17 cellular contexts compared by ENCODE assay signal in the genomic region with DNA sequence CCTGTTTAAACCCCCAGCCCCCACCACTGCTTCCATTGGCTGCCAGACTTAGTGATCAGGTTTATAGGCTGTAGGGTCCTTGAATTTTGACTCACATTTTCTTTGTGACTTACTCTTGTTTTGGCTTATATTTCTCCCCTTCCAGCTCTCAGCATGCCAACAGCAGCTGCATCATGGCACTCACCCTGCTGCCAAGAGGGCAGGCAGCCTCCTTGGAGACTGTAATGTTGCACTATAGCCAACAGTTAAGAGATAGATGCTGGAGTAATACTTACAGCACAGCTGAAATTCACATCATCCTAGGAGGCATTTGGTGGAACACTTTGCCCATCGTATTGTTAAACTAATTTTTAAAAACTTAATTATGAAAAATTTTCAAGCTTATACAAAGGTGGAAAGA.
"Had no signal": no experiment of that assay in that cellular context is flagged by ENCODE, and none has a peak within 500 bp of the region (broad histone marks: within the 10 kb centered on the region; RNA-seq: fewer than 3 reads in every experiment).

No MANE protein-coding gene starts in this region.

- H3K9me3 ChIP-seq: esophagus squamous epithelium, neutrophil had no signal

- H3K4me1 ChIP-seq: esophagus squamous epithelium had no signal

- DNase-seq: activated CD4-positive, alpha-beta T cell treated with anti-CD3 and anti-CD28 coated beads, Interleukin-2, amount 10 ng/mL, durations not matched to agents 24 days and 14 days; activated CD4-positive, CD25-positive, alpha-beta regulatory T cell; activated CD8-positive, alpha-beta memory T cell treated with anti-CD3 and anti-CD28 coated beads, Interleukin-2, amount 50 U/mL, for 48 hours; activated gamma-delta T cell; activated T-cell treated with anti-CD3 and anti-CD28 coated beads, Interleukin-2, amount 50 U/mL, for 72 hours; cortex of kidney; effector CD8-positive, alpha-beta T cell; esophagus squamous epithelium; left colon; natural killer cell; posterior cingulate gyrus; retina; stimulated activated CD4-positive, alpha-beta T cell treated with anti-CD3 and anti-CD28 coated beads, Interleukin-2, amount 100 ng/mL, for 48 hours had no signal

- ATAC-seq: activated naive CD4-positive, alpha-beta T cell treated with anti-CD3 and anti-CD28 coated beads, Interleukin-2, amount 50 U/mL, for 72 hours; activated T-cell treated with anti-CD3 and anti-CD28 coated beads, Interleukin-2, amount 50 U/mL, for 72 hours; gastroesophageal sphincter; left colon; natural killer cell; stimulated activated memory B cell treated with anti-CD40 and anti-IgM and Interleukin-4, amounts not matched to agents 10 μg/mL and 1 μg/mL and 100 μg/mL, for 72 hours had no signal

- H3K27ac ChIP-seq: esophagus squamous epithelium, gastroesophageal sphincter, neutrophil had no signal

- H3K36me3 ChIP-seq: esophagus squamous epithelium, gastroesophageal sphincter, neutrophil had no signal

- H3K27me3 ChIP-seq: esophagus squamous epithelium, gastroesophageal sphincter, neutrophil had no signal

- H3K4me3 ChIP-seq: esophagus squamous epithelium, gastroesophageal sphincter had no signal
